ENCODE assay signal across 1 cellular context in genomic region chr19:1166872-1167573, GRCh38.
TF ChIP-seq lines count a peak whose summit lies in the region.

No MANE protein-coding gene starts in this region.

TF ChIP-seq in H1, 55 proteins besides CTCF, POLR2A, EP300 and RAD21:
- TF ChIP-seq KDM4A (IDR thresholded peaks at IDR 0.05; ENCODE audit: low read depth, low read length, severe bottlenecking) = no peak
- no peak for TF ChIP-seq ASH2L (IDR thresholded peaks at IDR 0.05; ENCODE audit: low read length)
- TF ChIP-seq HDAC2 (IDR thresholded peaks at IDR 0.05; ENCODE audit: borderline replicate concordance in 1 of 2, low read depth in 2 of 2, low read length in 2 of 2) = no peak
- TF ChIP-seq BRCA1 (IDR thresholded peaks at IDR 0.05; ENCODE audit: low read depth, low read length) = no peak
- no peak for TF ChIP-seq BACH1 (IDR thresholded peaks at IDR 0.05; ENCODE audit: low read length)
- no peak for TF ChIP-seq CBX8 (IDR thresholded peaks at IDR 0.05; ENCODE audit: borderline replicate concordance, low read depth, low read length)
- TF ChIP-seq SRF (IDR thresholded peaks at IDR 0.05; ENCODE audit: low read depth, low read length) = no peak
- TF ChIP-seq CEBPB (IDR thresholded peaks at IDR 0.05; ENCODE audit: low read depth, low read length) = no peak
- no peak for TF ChIP-seq YY1 (IDR thresholded peaks at IDR 0.05; ENCODE audit: low read depth, low read length)
- TF ChIP-seq PHF8 (conservative IDR thresholded peaks at IDR 0.05; ENCODE audit: low read depth, low read length) = no peak
- TF ChIP-seq POU5F1 (IDR thresholded peaks at IDR 0.05; ENCODE audit: low read depth, low read length) = no peak
- no peak for TF ChIP-seq TCF12 (IDR thresholded peaks at IDR 0.05; ENCODE audit: low read depth, low read length)
- TF ChIP-seq TBP (IDR thresholded peaks at IDR 0.05; ENCODE audit: low read depth, low read length) = no peak
- TF ChIP-seq, protein P1, sequence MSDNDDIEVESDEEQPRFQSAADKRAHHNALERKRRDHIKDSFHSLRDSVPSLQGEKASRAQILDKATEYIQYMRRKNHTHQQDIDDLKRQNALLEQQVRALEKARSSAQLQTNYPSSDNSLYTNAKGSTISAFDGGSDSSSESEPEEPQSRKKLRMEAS (IDR thresholded peaks at IDR 0.05) = no peak
- TF ChIP-seq SP4 (IDR thresholded peaks at IDR 0.05; ENCODE audit: low read length) = no peak
- no peak for TF ChIP-seq SIRT6 (IDR thresholded peaks at IDR 0.05; ENCODE audit: low read length)
TF ChIP-seq in H1: peak in this region for 0.
